In the genomic region with DNA sequence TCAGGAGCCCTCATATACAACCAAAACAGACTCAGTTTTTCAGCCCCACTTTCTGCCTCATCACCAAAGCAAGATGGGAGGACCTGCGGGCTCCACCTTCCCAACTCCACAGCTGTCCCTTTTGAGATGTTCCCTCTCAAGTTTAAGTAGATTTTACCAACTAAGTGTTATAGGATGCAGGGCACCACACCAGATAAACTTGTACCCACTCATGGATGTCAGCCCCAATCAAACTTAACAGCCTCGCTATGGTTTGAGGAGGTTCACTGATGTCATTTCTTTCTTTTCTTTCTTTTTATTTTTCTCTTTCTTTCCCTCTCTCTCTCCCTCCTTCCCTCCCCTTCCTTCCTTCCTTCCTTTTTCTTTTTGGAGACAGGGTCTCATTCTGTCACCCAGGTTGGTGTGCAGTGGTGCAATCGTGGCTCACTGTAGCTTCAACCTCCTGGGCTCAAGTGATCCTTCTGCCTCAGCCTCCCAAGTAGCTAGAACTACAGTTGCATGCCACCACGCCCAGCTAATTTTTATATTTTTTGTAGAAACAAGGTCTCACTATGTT, we compare ENCODE assay signal across 12 cellular contexts. TPM values are rescaled to one million over a fixed set of nuclear protein-coding genes. Genes with fewer than 3 reads are reported as not detected.
DNase-seq lines count a peak whose midpoint lies in the region; ATAC-seq and TF ChIP-seq lines count a peak whose summit lies in the region.
"Had no signal": no experiment of that assay in that cellular context is flagged by ENCODE, and none has a peak within 500 bp of the region (broad histone marks: within the 10 kb centered on the region; RNA-seq: fewer than 3 reads in every experiment).

No MANE protein-coding gene starts in this region.

- H3K27me3 Mint-ChIP-seq in Calu3 (ENCODE audit: unreplicated experiment) (no peaks in the 10 kb centered on the region), memory B cell (no peaks in the 10 kb centered on the region)
- H3K27me3 Mint-ChIP-seq in activated CD4-positive, alpha-beta memory T cell treated with anti-CD3 and anti-CD28 coated beads, Interleukin-2, amount 10 ng/mL, durations not matched to agents 7 days and 5 days, result no peaks in the 10 kb centered on the region

- H3K4me2 ChIP-seq in BLaER1 treated with 17β-estradiol and CSF1 and Interleukin-3, amounts not matched to agents 10 nM and 100 nM, result peak overlapping the region; percentile 68 to 94 (median 86)

- peaks cover 0 to 60% (median 29%) of the 10 kb centered on the region in 11 experiments; a peak in 18 of 22 replicates for H3K36me3 ChIP-seq in BLaER1 treated with 17β-estradiol and CSF1 and Interleukin-3, amounts not matched to agents 10 nM and 100 nM
- H3K36me3 ChIP-seq: right lobe of liver had no signal

- H3K9me3 Mint-ChIP-seq in Calu3 (ENCODE audit: low read depth, unreplicated experiment) (no peaks in the 10 kb centered on the region), memory B cell (peaks cover under 1% of the 10 kb centered on the region)
- peaks cover under 1% of the 10 kb centered on the region for H3K9me3 Mint-ChIP-seq in activated CD4-positive, alpha-beta memory T cell treated with anti-CD3 and anti-CD28 coated beads, Interleukin-2, amount 10 ng/mL, durations not matched to agents 7 days and 5 days

- POLR2A ChIA-PET in activated CD4-positive, alpha-beta memory T cell treated with anti-CD3 and anti-CD28 coated beads, Interleukin-2, amount 10 ng/mL, durations not matched to agents 7 days and 5 days (lab: Charles Lee), result interaction anchor here (0.8 to 4.9 kb wide), 15 partner anchors 10 to 503 kb away, joined by 3 to 48 read pairs (median 4); partner anchors contain the start of genes CD58 and TTF2

- peaks cover 78 to 100% (median 95%) of the 10 kb centered on the region in 10 experiments for H3K4me1 ChIP-seq in BLaER1 treated with 17β-estradiol and CSF1 and Interleukin-3, amounts not matched to agents 10 nM and 100 nM
- H3K4me1 ChIP-seq: right lobe of liver had no signal

- no peaks in the 10 kb centered on the region for H3K27me3 ChIP-seq in BLaER1 treated with 17β-estradiol and CSF1 and Interleukin-3, amounts not matched to agents 10 nM and 100 nM
- H3K27me3 ChIP-seq: right lobe of liver had no signal

- no peak for DNase-seq in Calu3
- DNase-seq in activated CD4-positive, alpha-beta memory T cell treated with anti-CD3 and anti-CD28 coated beads, Interleukin-2, amount 10 ng/mL, durations not matched to agents 7 days and 5 days, result no peak
- DNase-seq in memory B cell (ENCODE audit: low spot score in 2 of 2), result no peak
- DNase-seq in activated effector memory CD4-positive, alpha-beta T cell treated with anti-CD3 and anti-CD28 coated beads, Interleukin-2, amount 50 U/mL, for 16 hours, result no peak
- DNase-seq: COR-L47, NCI-H1092, NCI-H345, right lobe of liver had no signal

- ATAC-seq in memory B cell (ENCODE audit: low read depth) (no peak), HG02840 (IDR thresholded peaks at IDR 0.05; ENCODE audit: low FRiP score, unreplicated experiment) (no peak), HG03097 (IDR thresholded peaks at IDR 0.05; ENCODE audit: low FRiP score, unreplicated experiment) (no peak)

- H3K27ac Mint-ChIP-seq in Calu3 (ENCODE audit: unreplicated experiment), result peak overlapping the region; percentile 42
- H3K27ac Mint-ChIP-seq in activated CD4-positive, alpha-beta memory T cell treated with anti-CD3 and anti-CD28 coated beads, Interleukin-2, amount 10 ng/mL, durations not matched to agents 7 days and 5 days, result peak overlapping the region; percentile 88
- H3K27ac Mint-ChIP-seq in memory B cell, result peak overlapping the region; percentile 94
- H3K27ac Mint-ChIP-seq: nephron had no signal

- peak overlapping the region in 10 of 11 experiments; percentile 63 to 77 (median 74); a peak in 18 of 22 replicates for H3K9ac ChIP-seq in BLaER1 treated with 17β-estradiol and CSF1 and Interleukin-3, amounts not matched to agents 10 nM and 100 nM

- BruUV-seq in Calu3 (replicated peaks; lab: Mats Ljungman, UMichigan), result no TSS peak

- H3K27ac ChIP-seq in BLaER1 treated with 17β-estradiol and CSF1 and Interleukin-3, amounts not matched to agents 10 nM and 100 nM, result peak overlapping the region; percentile 32 to 88 (median 86); a peak in 21 of 22 replicates
- H3K27ac ChIP-seq: right lobe of liver had no signal

- TF ChIP-seq CTCF in Calu3 (IDR thresholded peaks at IDR 0.05; ENCODE audit: unreplicated experiment), result no peak

- no peak overlapping the region for H3K4me3 Mint-ChIP-seq in Calu3 (ENCODE audit: low read depth, unreplicated experiment)
- no peak overlapping the region for H3K4me3 Mint-ChIP-seq in activated CD4-positive, alpha-beta memory T cell treated with anti-CD3 and anti-CD28 coated beads, Interleukin-2, amount 10 ng/mL, durations not matched to agents 7 days and 5 days
- peak overlapping the region; percentile 19 for H3K4me3 Mint-ChIP-seq in memory B cell
- H3K4me3 Mint-ChIP-seq: nephron had no signal

- peak overlapping the region in 2 of 10 experiments; percentile 10 to 21; a peak in 1 of 20 replicates for H3K4me3 ChIP-seq in BLaER1 treated with 17β-estradiol and CSF1 and Interleukin-3, amounts not matched to agents 10 nM and 100 nM
- H3K4me3 ChIP-seq: right lobe of liver had no signal

- peaks cover 0 to 11% (median 1%) of the 10 kb centered on the region in 11 experiments; a peak in 12 of 22 replicates for H3K9me3 ChIP-seq in BLaER1 treated with 17β-estradiol and CSF1 and Interleukin-3, amounts not matched to agents 10 nM and 100 nM (replicated peaks in 1 of 11)
- H3K9me3 ChIP-seq: right lobe of liver had no signal

- peaks cover 5 to 55% (median 30%) of the 10 kb centered on the region in 11 experiments; a peak in 16 of 22 replicates for H4K20me1 ChIP-seq in BLaER1 treated with 17β-estradiol and CSF1 and Interleukin-3, amounts not matched to agents 10 nM and 100 nM

- H3K4me1 Mint-ChIP-seq in Calu3 (ENCODE audit: low read depth, unreplicated experiment) (peaks cover 33% of the 10 kb centered on the region), memory B cell (peaks cover 56% of the 10 kb centered on the region)
- H3K4me1 Mint-ChIP-seq in activated CD4-positive, alpha-beta memory T cell treated with anti-CD3 and anti-CD28 coated beads, Interleukin-2, amount 10 ng/mL, durations not matched to agents 7 days and 5 days, result peaks cover 83% of the 10 kb centered on the region
- H3K4me1 Mint-ChIP-seq: nephron had no signal

- H3K36me3 Mint-ChIP-seq in Calu3 (ENCODE audit: insufficient read depth, unreplicated experiment) (peaks cover 5% of the 10 kb centered on the region), memory B cell (peaks cover 2% of the 10 kb centered on the region)
- peaks cover 56% of the 10 kb centered on the region for H3K36me3 Mint-ChIP-seq in activated CD4-positive, alpha-beta memory T cell treated with anti-CD3 and anti-CD28 coated beads, Interleukin-2, amount 10 ng/mL, durations not matched to agents 7 days and 5 days (ENCODE audit: low read depth)

- CTCF ChIA-PET in Calu3 (lab: Charles Lee), result interaction anchor here (0.6 kb wide), 1 partner anchor 1067 kb away, joined by 3 read pairs; no protein-coding TSS in a partner anchor
- CTCF ChIA-PET in activated CD4-positive, alpha-beta memory T cell treated with anti-CD3 and anti-CD28 coated beads, Interleukin-2, amount 10 ng/mL, durations not matched to agents 7 days and 5 days (lab: Charles Lee), result interaction anchor here (0.6 to 2.4 kb wide), 8 partner anchors 12 to 418 kb away, joined by 3 to 12 read pairs (median 4); no protein-coding TSS in a partner anchor

- intact Hi-C loops in Calu3 (cut with micrococcal nuclease; ENCODE audit: unreplicated experiment), result no loop called here

RNA-seq across cellular contexts. Expression of gene CD58, which starts 13.4 kb away (rescaled TPM):
- 18.9 and 22.9 TPM in 2 replicates for total RNA-seq in Calu3 (2022)
- 10 to 100 TPM; 55.2 to 59.7 TPM for total RNA-seq in activated CD4-positive, alpha-beta memory T cell treated with anti-CD3 and anti-CD28 coated beads, Interleukin-2, amount 10 ng/mL, durations not matched to agents 7 days and 5 days

Comparison
In these comparisons a context has a peak if more than half of its experiments do, and no peak if none do; other contexts are left out.
1. H3K27ac Mint-ChIP-seq: peak in every context shown above with its lines; median percentile 94 in memory B cell; 88 in activated CD4-positive, alpha-beta memory T cell treated with anti-CD3 and anti-CD28 coated beads, Interleukin-2, amount 10 ng/mL, durations not matched to agents 7 days and 5 days; 42 in Calu3.